ENCODE assay signal across 11 cellular contexts in genomic region chr12:75721231-75721641, GRCh38.
DNase-seq lines count a peak whose midpoint lies in the region; ATAC-seq, FAIRE-seq and TF ChIP-seq lines count a peak whose summit lies in the region.
"Had no signal": no experiment of that assay in that cellular context is flagged by ENCODE, and none has a peak within 500 bp of the region (broad histone marks: within the 10 kb centered on the region; RNA-seq: fewer than 3 reads in every experiment).

No MANE protein-coding gene starts in this region.

- ATAC-seq in HG02610 (IDR thresholded peaks at IDR 0.05; ENCODE audit: unreplicated experiment) = no peak

- DNase-seq in NCI-H1092 treated with DMSO at 0.1 percent for 48 hours (lab: John Stamatoyannopoulos, UW) (peak; percentile 55), NCI-H1092 (lab: John Stamatoyannopoulos, UW) (no peak), astrocyte of the hippocampus (ENCODE audit: low read depth, low spot score) (peak; percentile 63), keratinocyte (ENCODE audit: low read depth, low spot score) (no peak), suprapubic skin (ENCODE audit: low spot score in 2 of 2) (no peak), posterior cingulate gyrus (no peak)
- no peak for DNase-seq in activated CD8-positive, alpha-beta memory T cell treated with anti-CD3 and anti-CD28 coated beads, Interleukin-2, amount 50 U/mL, for 48 hours
- DNase-seq: activated T-cell treated with anti-CD3 and anti-CD28 coated beads, Interleukin-2, amount 50 U/mL, for 1 hour; stimulated activated CD4-positive, alpha-beta T cell treated with anti-CD3 and anti-CD28 coated beads, Interleukin-4, amount 100 ng/mL, for 4 hours had no signal

- intact Hi-C loops in posterior cingulate gyrus (cut with DNase I) = loop anchor here (10.0 kb wide), 2 partner anchors 196 to 304 kb away; no protein-coding TSS in a partner anchor

- H2AFZ ChIP-seq in keratinocyte (ENCODE audit: control insufficient read depth, low read length) = no peak overlapping the region

- H3K4me1 ChIP-seq in keratinocyte (ENCODE audit: control insufficient read depth, extremely low read depth, insufficient read depth, low read length) (peaks cover 56% of the 10 kb centered on the region), suprapubic skin (peaks cover 49% of the 10 kb centered on the region)

- H4K20me1 ChIP-seq in keratinocyte (ENCODE audit: control insufficient read depth, extremely low read depth, insufficient read depth, low read length) = no peaks in the 10 kb centered on the region

- 12% methylated on average over 2 of the region's 2 CpGs for WGBS in suprapubic skin

- no peak for TF ChIP-seq EP300 in suprapubic skin (IDR thresholded peaks at IDR 0.05)

- no peak for TF ChIP-seq CTCF in keratinocyte (optimal IDR thresholded peaks at IDR 0.05 in 1 of 3, IDR thresholded peaks at IDR 0.05 in 1 of 3, conservative IDR thresholded peaks at IDR 0.05 in 1 of 3; ENCODE audit: extremely low read depth in 1 of 3, insufficient read depth in 2 of 3, low read length in 3 of 3)
- no peak for TF ChIP-seq CTCF in suprapubic skin (IDR thresholded peaks at IDR 0.05)

- TF ChIP-seq POLR2A in suprapubic skin (IDR thresholded peaks at IDR 0.05) = no peak

- H3K4me3 ChIP-seq in keratinocyte (ENCODE audit: control insufficient read depth in 2 of 3, extremely low read depth in 1 of 3, insufficient read depth in 2 of 3, low read depth in 1 of 3, low read length in 3 of 3) = peak overlapping the region in 2 of 3 experiments; percentile 38
- H3K4me3 ChIP-seq in suprapubic skin = no peak overlapping the region

- dilution Hi-C loops in keratinocyte (cut with MboI; ENCODE audit: extremely low pct_ligation_motif_present, low sequenced_read_pairs) = no loop called here

- H3K27me3 ChIP-seq in keratinocyte (ENCODE audit: control insufficient read depth, extremely low read depth, insufficient read depth, low read length) (no peaks in the 10 kb centered on the region), suprapubic skin (no peaks in the 10 kb centered on the region)

- H3K79me2 ChIP-seq in keratinocyte (ENCODE audit: control insufficient read depth, insufficient read depth, low read length) = no peaks in the 10 kb centered on the region

- no peak for FAIRE-seq in keratinocyte (lab: Jason Lieb, UNC)

- H3K36me3 ChIP-seq in keratinocyte (ENCODE audit: control insufficient read depth in 2 of 2, extremely low read depth in 1 of 2, insufficient read depth in 2 of 2, low read length in 2 of 2) (no peaks in the 10 kb centered on the region), suprapubic skin (no peaks in the 10 kb centered on the region)

- peak overlapping the region; percentile 73 for H3K4me2 ChIP-seq in keratinocyte (ENCODE audit: control insufficient read depth, extremely low read depth, insufficient read depth, low read depth, low read length)

- H3K9ac ChIP-seq in keratinocyte (ENCODE audit: control insufficient read depth, extremely low read depth, insufficient read depth, low read length) = peak overlapping the region; percentile 56

- H3K27ac ChIP-seq in keratinocyte (ENCODE audit: control insufficient read depth, insufficient read depth, low read length) = peak overlapping the region; percentile 85
- peak overlapping the region; percentile 66 for H3K27ac ChIP-seq in suprapubic skin
- H3K27ac ChIP-seq: VCaP had no signal

- no peaks in the 10 kb centered on the region for H3K9me3 ChIP-seq in keratinocyte (ENCODE audit: control insufficient read depth, low read depth, low read length)
- H3K9me3 ChIP-seq in suprapubic skin = no peaks in the 10 kb centered on the region

- no peaks in the 10 kb centered on the region for H3K9me1 ChIP-seq in keratinocyte (ENCODE audit: control insufficient read depth, extremely low read depth, insufficient read depth, low read length)

Comparison
In these comparisons a context has a peak if more than half of its experiments do, and no peak if none do; other contexts are left out.
1. DNase-seq: peak in NCI-H1092 treated with DMSO at 0.1 percent for 48 hours (single experiment) and astrocyte of the hippocampus (single experiment); none in NCI-H1092 (single experiment), keratinocyte (single experiment), suprapubic skin (0 of 2), activated CD8-positive, alpha-beta memory T cell treated with anti-CD3 and anti-CD28 coated beads, Interleukin-2, amount 50 U/mL, for 48 hours (single experiment) and posterior cingulate gyrus (0 of 10).